1 cellular context compared by ENCODE assay signal in genomic region chr19:33522371-33522662, GRCh38.
TF ChIP-seq lines count a peak whose summit lies in the region.

No MANE protein-coding gene starts in this region.

TF ChIP-seq in SK-N-SH, 30 proteins besides CTCF, POLR2A, EP300 and RAD21 (continued from another document):
- TF ChIP-seq, protein P1, sequence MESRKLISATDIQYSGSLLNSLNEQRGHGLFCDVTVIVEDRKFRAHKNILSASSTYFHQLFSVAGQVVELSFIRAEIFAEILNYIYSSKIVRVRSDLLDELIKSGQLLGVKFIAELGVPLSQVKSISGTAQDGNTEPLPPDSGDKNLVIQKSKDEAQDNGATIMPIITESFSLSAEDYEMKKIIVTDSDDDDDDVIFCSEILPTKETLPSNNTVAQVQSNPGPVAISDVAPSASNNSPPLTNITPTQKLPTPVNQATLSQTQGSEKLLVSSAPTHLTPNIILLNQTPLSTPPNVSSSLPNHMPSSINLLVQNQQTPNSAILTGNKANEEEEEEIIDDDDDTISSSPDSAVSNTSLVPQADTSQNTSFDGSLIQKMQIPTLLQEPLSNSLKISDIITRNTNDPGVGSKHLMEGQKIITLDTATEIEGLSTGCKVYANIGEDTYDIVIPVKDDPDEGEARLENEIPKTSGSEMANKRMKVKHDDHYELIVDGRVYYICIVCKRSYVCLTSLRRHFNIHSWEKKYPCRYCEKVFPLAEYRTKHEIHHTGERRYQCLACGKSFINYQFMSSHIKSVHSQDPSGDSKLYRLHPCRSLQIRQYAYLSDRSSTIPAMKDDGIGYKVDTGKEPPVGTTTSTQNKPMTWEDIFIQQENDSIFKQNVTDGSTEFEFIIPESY (IDR thresholded peaks at IDR 0.05; ENCODE audit: borderline replicate concordance, low read depth), result no peak
- TF ChIP-seq POLR2AphosphoS5 (IDR thresholded peaks at IDR 0.05; ENCODE audit: low read depth, low read length), result no peak
- TF ChIP-seq YY1 (IDR thresholded peaks at IDR 0.05; ENCODE audit: low read depth), result no peak
- no peak for TF ChIP-seq MXI1 (IDR thresholded peaks at IDR 0.05; ENCODE audit: low read depth, low read length)
- TF ChIP-seq RXRA (IDR thresholded peaks at IDR 0.05; ENCODE audit: borderline replicate concordance, low read depth), result no peak
- no peak for TF ChIP-seq MEF2A (IDR thresholded peaks at IDR 0.05; ENCODE audit: borderline replicate concordance, low read depth)
- TF ChIP-seq FOXM1 (IDR thresholded peaks at IDR 0.05; ENCODE audit: low read depth), result no peak
- no peak for TF ChIP-seq TEAD4 (IDR thresholded peaks at IDR 0.05; ENCODE audit: borderline replicate concordance, insufficient read depth)
- no peak for TF ChIP-seq SIN3A (IDR thresholded peaks at IDR 0.05; ENCODE audit: borderline replicate concordance, low read depth, low read length)
- TF ChIP-seq, protein P2, sequence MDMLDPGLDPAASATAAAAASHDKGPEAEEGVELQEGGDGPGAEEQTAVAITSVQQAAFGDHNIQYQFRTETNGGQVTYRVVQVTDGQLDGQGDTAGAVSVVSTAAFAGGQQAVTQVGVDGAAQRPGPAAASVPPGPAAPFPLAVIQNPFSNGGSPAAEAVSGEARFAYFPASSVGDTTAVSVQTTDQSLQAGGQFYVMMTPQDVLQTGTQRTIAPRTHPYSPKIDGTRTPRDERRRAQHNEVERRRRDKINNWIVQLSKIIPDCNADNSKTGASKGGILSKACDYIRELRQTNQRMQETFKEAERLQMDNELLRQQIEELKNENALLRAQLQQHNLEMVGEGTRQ (IDR thresholded peaks at IDR 0.05; ENCODE audit: borderline replicate concordance, low read depth, low read length), result no peak
- TF ChIP-seq USF1 (IDR thresholded peaks at IDR 0.05; ENCODE audit: borderline replicate concordance, low read depth), result no peak
- no peak for TF ChIP-seq GATA2 (CRISPR knock-in tag; IDR thresholded peaks at IDR 0.05)
- TF ChIP-seq FOSL2 (IDR thresholded peaks at IDR 0.05; ENCODE audit: borderline replicate concordance, low read depth), result no peak
- no peak for TF ChIP-seq TCF12 (IDR thresholded peaks at IDR 0.05)
